In genomic region chr2:227717687-227718567, GRCh38 we compare ENCODE assay signal across 9 cellular contexts. TPM values are rescaled to one million over a fixed set of nuclear protein-coding genes. Genes with fewer than 3 reads are reported as not detected.
DNase-seq lines count a peak whose midpoint lies in the region; ATAC-seq lines count a peak whose summit lies in the region.
"Had no signal": no experiment of that assay in that cellular context is flagged by ENCODE, and none has a peak within 500 bp of the region (broad histone marks: within the 10 kb centered on the region; RNA-seq: fewer than 3 reads in every experiment).

SLC19A3 (minus strand) TSS chr2:227718028; CDS start chr2:227702318, 15,710 bp downstream.

- DNase-seq in Ammon's horn (ENCODE audit: low spot score) (peak; percentile 69), HT-29 (ENCODE audit: low spot score) (peak; percentile 72), astrocyte of the hippocampus (ENCODE audit: low read depth, low spot score) (peak; percentile 92), hepatic stellate cell (ENCODE audit: low spot score) (peak; percentile 32), pons (ENCODE audit: low spot score) (peak; percentile 73)

- ATAC-seq in GM19455 (IDR thresholded peaks at IDR 0.05; ENCODE audit: unreplicated experiment) (no peak), HG02884 (IDR thresholded peaks at IDR 0.05; ENCODE audit: unreplicated experiment) (no peak), HG03378 (IDR thresholded peaks at IDR 0.05; ENCODE audit: unreplicated experiment) (no peak)
- ATAC-seq: HCT116 had no signal

RNA-seq across cellular contexts. Expression of gene SLC19A3, which starts in this region (rescaled TPM):
- total RNA-seq in HT-29 (2014; rRNA removed; shearing (Covaris generic)): 0.03 TPM in 1 of 2 replicates, not detected in the other

Comparison
In these comparisons a context has a peak if more than half of its experiments do, and no peak if none do; other contexts are left out.
1. Peak in DNase-seq in HT-29; RNA of the gene not detected or under 1 TPM.
2. DNase-seq: peak in every context shown above with its lines; median percentile 92 in astrocyte of the hippocampus; 73 in pons; 72 in HT-29; 69 in Ammon's horn; 32 in hepatic stellate cell.